ENCODE assay signal across 21 cellular contexts in the genomic region with DNA sequence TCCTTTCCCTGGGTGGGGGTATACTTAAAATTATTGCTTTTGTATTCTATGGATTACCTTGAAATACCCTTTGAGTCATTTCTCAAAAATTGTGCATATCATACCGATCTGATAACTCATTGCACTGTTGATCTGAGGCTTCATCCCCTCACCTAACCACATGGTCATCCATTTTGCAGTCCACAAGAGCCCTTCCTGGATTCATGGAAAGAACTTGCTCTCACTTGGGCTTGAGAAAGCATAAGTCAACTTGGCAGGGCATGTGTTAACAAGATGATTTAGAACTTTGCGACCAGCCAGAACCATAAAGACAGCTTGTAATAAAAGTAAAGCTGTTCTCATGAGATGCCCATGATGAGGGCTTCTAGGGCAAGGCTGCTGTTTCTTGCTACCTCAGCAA. TPM values are rescaled to one million over a fixed set of nuclear protein-coding genes. Genes with fewer than 3 reads are reported as not detected.
A peak's percentile ranks its signal among the peaks of the same experiment; 100 is the strongest.
DNase-seq lines count a peak whose midpoint lies in the region; ATAC-seq and TF ChIP-seq lines count a peak whose summit lies in the region.
"Had no signal": no experiment of that assay in that cellular context is flagged by ENCODE, and none has a peak within 500 bp of the region (broad histone marks: within the 10 kb centered on the region; RNA-seq: fewer than 3 reads in every experiment).

No MANE protein-coding gene starts in this region.

- no peak overlapping the region for H3K4me3 ChIP-seq in PC-3 (ENCODE audit: low read length)
- no peak overlapping the region for H3K4me3 ChIP-seq in epithelial cell of esophagus (ENCODE audit: low read length)
- H3K4me3 ChIP-seq in skeletal muscle cell (ENCODE audit: low read depth, low read length): no peak overlapping the region
- no peak overlapping the region for H3K4me3 ChIP-seq in lower lobe of right lung
- no peak overlapping the region for H3K4me3 ChIP-seq in MM.1S (ENCODE audit: low read length)
- H3K4me3 ChIP-seq: prostate gland, thyroid gland had no signal

- CTCF ChIA-PET in PC-3 (lab: Charles Lee): interaction anchor here (0.6 kb wide), 1 partner anchor 126 kb away, joined by 3 read pairs; no protein-coding TSS in a partner anchor

- H2AFZ ChIP-seq in PC-3 (ENCODE audit: low read length) (no peak overlapping the region), MM.1S (ENCODE audit: low read length) (no peak overlapping the region)

- H3K4me2 ChIP-seq in PC-3 (ENCODE audit: low read length): no peak overlapping the region
- no peak overlapping the region for H3K4me2 ChIP-seq in MM.1S (ENCODE audit: low read depth, low read length)

- H4K20me1 ChIP-seq in PC-3 (ENCODE audit: low read length) (no peaks in the 10 kb centered on the region), MM.1S (ENCODE audit: insufficient read depth, low read length) (no peaks in the 10 kb centered on the region)

- no peak overlapping the region for H3K27ac ChIP-seq in PC-3 (ENCODE audit: low read length)
- no peak overlapping the region for H3K27ac ChIP-seq in lower lobe of right lung
- no peak overlapping the region for H3K27ac ChIP-seq in MM.1S (ENCODE audit: low read length)
- H3K27ac ChIP-seq: prostate gland, thyroid gland had no signal

- H3K9me3 ChIP-seq in PC-3 (ENCODE audit: low read length) (no peaks in the 10 kb centered on the region), lower lobe of right lung (peaks cover 3% of the 10 kb centered on the region), MM.1S (replicated peaks; ENCODE audit: insufficient read depth, low read length) (no peaks in the 10 kb centered on the region)
- H3K9me3 ChIP-seq: prostate gland, thyroid gland had no signal

- no peaks in the 10 kb centered on the region for H3K27me3 ChIP-seq in PC-3 (ENCODE audit: low read length)
- no peaks in the 10 kb centered on the region for H3K27me3 ChIP-seq in lower lobe of right lung (ENCODE audit: low read depth)
- no peaks in the 10 kb centered on the region for H3K27me3 ChIP-seq in MM.1S (replicated peaks; ENCODE audit: insufficient read depth, low read length)
- H3K27me3 ChIP-seq: thyroid gland had no signal

- H3K36me3 ChIP-seq in PC-3 (ENCODE audit: low read depth, low read length) (no peaks in the 10 kb centered on the region), lower lobe of right lung (no peaks in the 10 kb centered on the region), MM.1S (replicated peaks; ENCODE audit: insufficient read depth, low read length) (no peaks in the 10 kb centered on the region)
- H3K36me3 ChIP-seq: prostate gland, thyroid gland had no signal

- H3K9ac ChIP-seq in PC-3 (ENCODE audit: low read length) (no peak overlapping the region), MM.1S (ENCODE audit: low read length) (no peak overlapping the region)

- no peaks in the 10 kb centered on the region for H3K9me2 ChIP-seq in PC-3 (replicated peaks; ENCODE audit: low read length)
- H3K9me2 ChIP-seq in MM.1S (replicated peaks; ENCODE audit: insufficient read depth, low read length): no peaks in the 10 kb centered on the region

- H3F3A ChIP-seq in PC-3 (ENCODE audit: low read length, unreplicated experiment) (no peaks in the 10 kb centered on the region), MM.1S (ENCODE audit: insufficient read depth, low read length) (no peaks in the 10 kb centered on the region)

- TF ChIP-seq CTCF in PC-3 (conservative IDR thresholded peaks at IDR 0.05; ENCODE audit: low read depth, low read length) (no peak), epithelial cell of esophagus (IDR thresholded peaks at IDR 0.05; ENCODE audit: insufficient read depth, low read depth, low read length, missing control alignments) (no peak), lower lobe of right lung (IDR thresholded peaks at IDR 0.05) (no peak), MM.1S (IDR thresholded peaks at IDR 0.05; ENCODE audit: low read length) (no peak)

- H3K4me1 ChIP-seq in PC-3 (ENCODE audit: insufficient read depth, low read length): no peaks in the 10 kb centered on the region
- H3K4me1 ChIP-seq in lower lobe of right lung: no peaks in the 10 kb centered on the region
- no peaks in the 10 kb centered on the region for H3K4me1 ChIP-seq in MM.1S (ENCODE audit: low read length)
- H3K4me1 ChIP-seq: prostate gland, thyroid gland had no signal

- ATAC-seq in PC-3: no peak
- no peak for ATAC-seq in lower lobe of right lung
- ATAC-seq: Panc1 had no signal

- no peaks in the 10 kb centered on the region for H3K79me2 ChIP-seq in PC-3 (ENCODE audit: low read length)
- no peaks in the 10 kb centered on the region for H3K79me2 ChIP-seq in MM.1S (ENCODE audit: low read length)

- peak; percentile 17 for DNase-seq in GM03348 (ENCODE audit: low spot score)
- DNase-seq in PC-3: peak; percentile 37
- peak; percentile 14 for DNase-seq in epithelial cell of esophagus (ENCODE audit: low read depth)
- DNase-seq in skeletal muscle cell (ENCODE audit: low read depth): peak; percentile 64
- no peak for DNase-seq in SHP77 (lab: John Stamatoyannopoulos, UW)
- no peak for DNase-seq in lower lobe of right lung
- DNase-seq in MM.1S: no peak
- DNase-seq: activated B cell treated with CpG ODN at 0.5 μM for 24 hours; activated CD4-positive, alpha-beta memory T cell treated with anti-CD3 and anti-CD28 coated beads for 36 hours; activated naive CD4-positive, alpha-beta T cell; AML-193; anterior cingulate cortex; effector memory CD4-positive, alpha-beta T cell; left ventricle myocardium superior; NCI-H1930; NCI-H345; small intestine; stimulated activated naive CD4-positive, alpha-beta T cell treated with Interleukin-2 at 50 U/mL for 16 hours; thyroid gland had no signal

- POLR2A ChIA-PET in PC-3 (lab: Charles Lee; ENCODE audit: unreplicated experiment): no interaction called here

- intact Hi-C loops in PC-3 (cut with micrococcal nuclease) (no loop called here), lower lobe of right lung (cut with DNase I) (no loop called here)

- no TSS peak for BruUV-seq in PC-3 (replicated peaks; lab: Mats Ljungman, UMichigan)

RNA-seq across cellular contexts. Expression of a gene that starts 22.2 kb away (rescaled TPM):
- total RNA-seq in PC-3 (2014; rRNA removed): 1.2 and 3.1 TPM in 2 replicates
- total RNA-seq in lower lobe of right lung: 85.4 TPM
- total RNA-seq: activated CD4-positive, alpha-beta memory T cell treated with anti-CD3 and anti-CD28 coated beads for 36 hours had no signal

Comparison
In these comparisons a context has a peak if more than half of its experiments do, and no peak if none do; other contexts are left out.
1. DNase-seq: peak in GM03348 (single experiment), PC-3 (single experiment), epithelial cell of esophagus (single experiment) and skeletal muscle cell (single experiment); none in SHP77 (0 of 2), lower lobe of right lung (single experiment) and MM.1S (single experiment).
2. RNA of a gene that starts 22.2 kb away (total RNA-seq): 85.4 TPM in lower lobe of right lung (single experiment); 1.2 to 3.1 TPM in PC-3; every median in the first group is over 10 times any median in the second.